Comparison of ENCODE assay signal across 1 cellular context in genomic region chr11:64501500-64502427, GRCh38.
A peak's percentile ranks its signal among the peaks of the same experiment; 100 is the strongest.
TF ChIP-seq lines count a peak whose summit lies in the region.

No MANE protein-coding gene starts in this region.

TF ChIP-seq in HepG2, 621 proteins besides CTCF, POLR2A, EP300 and RAD21 (continued from another document and continues in another):
- TF ChIP-seq, protein P1, sequence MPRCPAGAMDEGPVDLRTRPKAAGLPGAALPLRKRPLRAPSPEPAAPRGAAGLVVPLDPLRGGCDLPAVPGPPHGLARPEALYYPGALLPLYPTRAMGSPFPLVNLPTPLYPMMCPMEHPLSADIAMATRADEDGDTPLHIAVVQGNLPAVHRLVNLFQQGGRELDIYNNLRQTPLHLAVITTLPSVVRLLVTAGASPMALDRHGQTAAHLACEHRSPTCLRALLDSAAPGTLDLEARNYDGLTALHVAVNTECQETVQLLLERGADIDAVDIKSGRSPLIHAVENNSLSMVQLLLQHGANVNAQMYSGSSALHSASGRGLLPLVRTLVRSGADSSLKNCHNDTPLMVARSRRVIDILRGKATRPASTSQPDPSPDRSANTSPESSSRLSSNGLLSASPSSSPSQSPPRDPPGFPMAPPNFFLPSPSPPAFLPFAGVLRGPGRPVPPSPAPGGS (CRISPR knock-in tag; IDR thresholded peaks at IDR 0.05): no peak
- no peak for TF ChIP-seq ZNF552 (CRISPR knock-in tag; IDR thresholded peaks at IDR 0.05; ENCODE audit: borderline replicate concordance)
- TF ChIP-seq TBP (CRISPR knock-in tag; IDR thresholded peaks at IDR 0.05): no peak
- no peak for TF ChIP-seq ZBTB46 (CRISPR knock-in tag; IDR thresholded peaks at IDR 0.05; ENCODE audit: borderline replicate concordance)
- TF ChIP-seq, protein P2, sequence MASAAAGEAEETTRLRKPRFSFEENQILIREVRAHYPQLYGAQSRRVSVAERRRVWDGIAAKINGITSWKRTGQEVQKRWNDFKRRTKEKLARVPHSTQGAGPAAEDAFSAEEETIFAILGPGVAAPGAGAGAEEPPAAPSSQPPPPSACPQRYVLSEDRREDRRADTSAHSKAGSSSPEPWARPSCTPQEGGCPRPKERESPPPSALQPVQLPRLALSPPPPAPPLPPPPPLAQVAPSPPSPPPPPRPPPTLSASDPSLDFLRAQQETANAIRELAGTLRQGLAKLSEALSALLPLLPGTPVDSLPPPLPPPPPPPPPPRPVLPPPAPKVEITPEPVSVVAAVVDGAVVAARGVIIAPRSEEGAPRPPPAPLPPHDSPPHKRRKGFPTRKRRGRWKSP (CRISPR knock-in tag; IDR thresholded peaks at IDR 0.05): no peak
- no peak for TF ChIP-seq KAT8 (CRISPR knock-in tag; IDR thresholded peaks at IDR 0.05)
- no peak for TF ChIP-seq ZNF562 (CRISPR knock-in tag; IDR thresholded peaks at IDR 0.05; ENCODE audit: borderline replicate concordance)
- no peak for TF ChIP-seq BRD4 (CRISPR knock-in tag; IDR thresholded peaks at IDR 0.05)
- TF ChIP-seq ZNF329 (CRISPR knock-in tag; IDR thresholded peaks at IDR 0.05; ENCODE audit: low read depth): no peak
- TF ChIP-seq MAX (IDR thresholded peaks at IDR 0.05): peak; percentile 40; the same call in 1 of the 2 replicates
- TF ChIP-seq ZBTB1 (CRISPR knock-in tag; IDR thresholded peaks at IDR 0.05; ENCODE audit: borderline replicate concordance): no peak
- peak in 1 of 2 experiments; percentile 39; a peak in 1 of 4 replicates for TF ChIP-seq NR2F1 (CRISPR knock-in tag; IDR thresholded peaks at IDR 0.05)
- TF ChIP-seq RBM39 (IDR thresholded peaks at IDR 0.05; ENCODE audit: low read depth, low read length, poor library complexity, severe bottlenecking): no peak
- no peak for TF ChIP-seq ATF7 (IDR thresholded peaks at IDR 0.05)
- no peak for TF ChIP-seq ATF7 (CRISPR knock-in tag; IDR thresholded peaks at IDR 0.05)
- TF ChIP-seq THAP11 (CRISPR knock-in tag; IDR thresholded peaks at IDR 0.05): 0 out of 2 replicates have a peak, but pooled peaks have one; percentile 43
- no peak for TF ChIP-seq HMG20B (CRISPR knock-in tag; conservative IDR thresholded peaks at IDR 0.05)
- no peak for TF ChIP-seq CBFB (CRISPR knock-in tag; IDR thresholded peaks at IDR 0.05)
- 0 out of 2 replicates have a peak, but pooled peaks have one; percentile 8 for TF ChIP-seq CREB1 (IDR thresholded peaks at IDR 0.05)
- no peak for TF ChIP-seq CREB1 (CRISPR knock-in tag; IDR thresholded peaks at IDR 0.05)
- TF ChIP-seq, protein P3, sequence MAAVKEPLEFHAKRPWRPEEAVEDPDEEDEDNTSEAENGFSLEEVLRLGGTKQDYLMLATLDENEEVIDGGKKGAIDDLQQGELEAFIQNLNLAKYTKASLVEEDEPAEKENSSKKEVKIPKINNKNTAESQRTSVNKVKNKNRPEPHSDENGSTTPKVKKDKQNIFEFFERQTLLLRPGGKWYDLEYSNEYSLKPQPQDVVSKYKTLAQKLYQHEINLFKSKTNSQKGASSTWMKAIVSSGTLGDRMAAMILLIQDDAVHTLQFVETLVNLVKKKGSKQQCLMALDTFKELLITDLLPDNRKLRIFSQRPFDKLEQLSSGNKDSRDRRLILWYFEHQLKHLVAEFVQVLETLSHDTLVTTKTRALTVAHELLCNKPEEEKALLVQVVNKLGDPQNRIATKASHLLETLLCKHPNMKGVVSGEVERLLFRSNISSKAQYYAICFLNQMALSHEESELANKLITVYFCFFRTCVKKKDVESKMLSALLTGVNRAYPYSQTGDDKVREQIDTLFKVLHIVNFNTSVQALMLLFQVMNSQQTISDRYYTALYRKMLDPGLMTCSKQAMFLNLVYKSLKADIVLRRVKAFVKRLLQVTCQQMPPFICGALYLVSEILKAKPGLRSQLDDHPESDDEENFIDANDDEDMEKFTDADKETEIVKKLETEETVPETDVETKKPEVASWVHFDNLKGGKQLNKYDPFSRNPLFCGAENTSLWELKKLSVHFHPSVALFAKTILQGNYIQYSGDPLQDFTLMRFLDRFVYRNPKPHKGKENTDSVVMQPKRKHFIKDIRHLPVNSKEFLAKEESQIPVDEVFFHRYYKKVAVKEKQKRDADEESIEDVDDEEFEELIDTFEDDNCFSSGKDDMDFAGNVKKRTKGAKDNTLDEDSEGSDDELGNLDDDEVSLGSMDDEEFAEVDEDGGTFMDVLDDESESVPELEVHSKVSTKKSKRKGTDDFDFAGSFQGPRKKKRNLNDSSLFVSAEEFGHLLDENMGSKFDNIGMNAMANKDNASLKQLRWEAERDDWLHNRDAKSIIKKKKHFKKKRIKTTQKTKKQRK (IDR thresholded peaks at IDR 0.05; ENCODE audit: low read length): no peak
- no peak for TF ChIP-seq ETV6 (CRISPR knock-in tag; conservative IDR thresholded peaks at IDR 0.05)
- no peak for TF ChIP-seq IRF2 (CRISPR knock-in tag; IDR thresholded peaks at IDR 0.05)
- 0 out of 2 replicates have a peak, but pooled peaks have one; percentile 53 for TF ChIP-seq ZBED4 (CRISPR knock-in tag; IDR thresholded peaks at IDR 0.05; ENCODE audit: borderline replicate concordance)
- no peak for TF ChIP-seq ZNF792 (CRISPR knock-in tag; IDR thresholded peaks at IDR 0.05)
- peak; percentile 84 for TF ChIP-seq HNF4G (IDR thresholded peaks at IDR 0.05; ENCODE audit: borderline replicate concordance, low read depth, low read length)
- TF ChIP-seq HNF4G (CRISPR knock-in tag; IDR thresholded peaks at IDR 0.05; ENCODE audit: borderline replicate concordance, low read depth): peak; percentile 56; the same call in 1 of the 2 replicates
- TF ChIP-seq SP1 (IDR thresholded peaks at IDR 0.05): no peak
- peak; percentile 22; the same call in 1 of the 2 replicates for TF ChIP-seq SP1 (CRISPR knock-in tag; IDR thresholded peaks at IDR 0.05)
- no peak for TF ChIP-seq JARID2 (CRISPR knock-in tag; IDR thresholded peaks at IDR 0.05; ENCODE audit: insufficient replicate concordance)
- TF ChIP-seq POLR2AphosphoS5 (IDR thresholded peaks at IDR 0.05; ENCODE audit: low read depth, low read length): no peak
- TF ChIP-seq ZNF496 (CRISPR knock-in tag; IDR thresholded peaks at IDR 0.05; ENCODE audit: insufficient replicate concordance): no peak
- TF ChIP-seq ZSCAN25 (CRISPR knock-in tag; IDR thresholded peaks at IDR 0.05): no peak
- TF ChIP-seq HOXA3 (CRISPR knock-in tag; IDR thresholded peaks at IDR 0.05): peak; percentile 29; the same call in 1 of the 2 replicates
- TF ChIP-seq IKZF4 (CRISPR knock-in tag; IDR thresholded peaks at IDR 0.05; ENCODE audit: borderline replicate concordance, low read depth, not compliant biosample characterization): no peak
- TF ChIP-seq KLF9 (CRISPR knock-in tag; IDR thresholded peaks at IDR 0.05; ENCODE audit: low read depth): no peak
- TF ChIP-seq HNRNPLL (IDR thresholded peaks at IDR 0.05; ENCODE audit: low read depth, low read length, poor library complexity, severe bottlenecking): no peak
- TF ChIP-seq RERE (CRISPR knock-in tag; IDR thresholded peaks at IDR 0.05; ENCODE audit: low read depth): no peak
- peak; percentile 41; the same call in 1 of the 2 replicates for TF ChIP-seq SAP130 (CRISPR knock-in tag; IDR thresholded peaks at IDR 0.05; ENCODE audit: low read depth)
- TF ChIP-seq, protein P4, sequence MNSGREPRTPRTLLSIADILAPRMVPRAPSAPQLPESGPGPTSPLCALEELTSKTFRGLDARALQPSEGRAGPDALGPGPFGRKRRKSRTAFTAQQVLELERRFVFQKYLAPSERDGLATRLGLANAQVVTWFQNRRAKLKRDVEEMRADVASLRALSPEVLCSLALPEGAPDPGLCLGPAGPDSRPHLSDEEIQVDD (CRISPR knock-in tag; IDR thresholded peaks at IDR 0.05; ENCODE audit: borderline replicate concordance): no peak
- no peak for TF ChIP-seq MATR3 (CRISPR knock-in tag; IDR thresholded peaks at IDR 0.05)
- no peak for TF ChIP-seq ZSCAN21 (CRISPR knock-in tag; IDR thresholded peaks at IDR 0.05; ENCODE audit: borderline replicate concordance)
- no peak for TF ChIP-seq ZNF709 (CRISPR knock-in tag; IDR thresholded peaks at IDR 0.05)
- TF ChIP-seq MIER2 (CRISPR knock-in tag; IDR thresholded peaks at IDR 0.05): no peak
- no peak for TF ChIP-seq SATB2 (CRISPR knock-in tag; IDR thresholded peaks at IDR 0.05)
- no peak for TF ChIP-seq MED1 (CRISPR knock-in tag; IDR thresholded peaks at IDR 0.05)
- TF ChIP-seq TSC22D2 (CRISPR knock-in tag; IDR thresholded peaks at IDR 0.05; ENCODE audit: borderline replicate concordance): no peak
- TF ChIP-seq SMAD3 (CRISPR knock-in tag; IDR thresholded peaks at IDR 0.05): no peak
- TF ChIP-seq, protein P5, sequence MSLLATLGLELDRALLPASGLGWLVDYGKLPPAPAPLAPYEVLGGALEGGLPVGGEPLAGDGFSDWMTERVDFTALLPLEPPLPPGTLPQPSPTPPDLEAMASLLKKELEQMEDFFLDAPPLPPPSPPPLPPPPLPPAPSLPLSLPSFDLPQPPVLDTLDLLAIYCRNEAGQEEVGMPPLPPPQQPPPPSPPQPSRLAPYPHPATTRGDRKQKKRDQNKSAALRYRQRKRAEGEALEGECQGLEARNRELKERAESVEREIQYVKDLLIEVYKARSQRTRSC (CRISPR knock-in tag; IDR thresholded peaks at IDR 0.05; ENCODE audit: low read depth): no peak
- no peak for TF ChIP-seq TCF7L2 (IDR thresholded peaks at IDR 0.05; ENCODE audit: low read depth, low read length)
